Comparison of ENCODE assay signal across 1 cellular context in genomic region chr10:86757110-86757790, GRCh38.
TF ChIP-seq lines count a peak whose summit lies in the region.

No MANE protein-coding gene starts in this region.

TF ChIP-seq in HepG2, 621 proteins besides CTCF, POLR2A, EP300 and RAD21 (continued from another document):
- TF ChIP-seq ZNF121 (CRISPR knock-in tag; IDR thresholded peaks at IDR 0.05) (peak; percentile 55; the same call in 1 of the 2 replicates), ZNF614 (CRISPR knock-in tag; IDR thresholded peaks at IDR 0.05; ENCODE audit: borderline replicate concordance) (peak; percentile 12; the same call in 1 of the 2 replicates), MTA3 (CRISPR knock-in tag; IDR thresholded peaks at IDR 0.05) (no peak), SOX5 (CRISPR knock-in tag; IDR thresholded peaks at IDR 0.05; ENCODE audit: borderline replicate concordance) (0 out of 2 replicates have a peak, but pooled peaks have one; percentile 22), MBD4 (IDR thresholded peaks at IDR 0.05; ENCODE audit: borderline replicate concordance, low read length) (no peak), NCOA2 (CRISPR knock-in tag; IDR thresholded peaks at IDR 0.05) (no peak), ATF4 (CRISPR knock-in tag; IDR thresholded peaks at IDR 0.05) (peak in 1 of 2 experiments; percentile 27; a peak in 1 of 4 replicates), SOX6 (IDR thresholded peaks at IDR 0.05) (no peak), SOX6 (CRISPR knock-in tag; IDR thresholded peaks at IDR 0.05) (peak; percentile 15; the same call in 1 of the 2 replicates), ZNF232 (CRISPR knock-in tag; IDR thresholded peaks at IDR 0.05; ENCODE audit: borderline replicate concordance) (0 out of 2 replicates have a peak, but pooled peaks have one; percentile 35), ZNF501 (CRISPR knock-in tag; IDR thresholded peaks at IDR 0.05) (no peak), ZNF746 (CRISPR knock-in tag; IDR thresholded peaks at IDR 0.05) (0 out of 2 replicates have a peak, but pooled peaks have one; percentile 30), NRL (CRISPR knock-in tag; IDR thresholded peaks at IDR 0.05; ENCODE audit: borderline replicate concordance) (peak; percentile 32; the same call in 1 of the 2 replicates), SIN3A (IDR thresholded peaks at IDR 0.05; ENCODE audit: borderline replicate concordance, low read depth, low read length) (peak; percentile 39; the same call in 1 of the 2 replicates), ZSCAN5A (CRISPR knock-in tag; IDR thresholded peaks at IDR 0.05; ENCODE audit: borderline replicate concordance) (no peak), ZMYM3 (CRISPR knock-in tag; IDR thresholded peaks at IDR 0.05) (no peak), ZNF510 (CRISPR knock-in tag; IDR thresholded peaks at IDR 0.05; ENCODE audit: low read depth) (0 out of 2 replicates have a peak, but pooled peaks have one; percentile 32), ZNF773 (CRISPR knock-in tag; IDR thresholded peaks at IDR 0.05; ENCODE audit: borderline replicate concordance) (no peak), PRMT3 (CRISPR knock-in tag; IDR thresholded peaks at IDR 0.05; ENCODE audit: borderline replicate concordance, low read depth) (no peak), RBFOX2 (IDR thresholded peaks at IDR 0.05; ENCODE audit: low read depth, low read length) (peak; percentile 0; the same call in 1 of the 2 replicates), ASH2L (IDR thresholded peaks at IDR 0.05; ENCODE audit: insufficient read length, low read depth, low read length) (peak; percentile 75), ZFY (CRISPR knock-in tag; IDR thresholded peaks at IDR 0.05) (0 out of 2 replicates have a peak, but pooled peaks have one; percentile 7), MTA1 (CRISPR knock-in tag; IDR thresholded peaks at IDR 0.05; ENCODE audit: borderline replicate concordance) (0 out of 2 replicates have a peak, but pooled peaks have one; percentile 31), ARID2 (CRISPR knock-in tag; IDR thresholded peaks at IDR 0.05; ENCODE audit: borderline replicate concordance) (no peak), NKX3-1 (CRISPR knock-in tag; IDR thresholded peaks at IDR 0.05) (no peak), CREB1 (IDR thresholded peaks at IDR 0.05) (peak; percentile 53; the same call in 1 of the 2 replicates), CREB1 (CRISPR knock-in tag; IDR thresholded peaks at IDR 0.05) (no peak), MED1 (CRISPR knock-in tag; IDR thresholded peaks at IDR 0.05) (0 out of 2 replicates have a peak, but pooled peaks have one; percentile 8), ZNF652 (CRISPR knock-in tag; IDR thresholded peaks at IDR 0.05; ENCODE audit: borderline replicate concordance, low read depth) (0 out of 2 replicates have a peak, but pooled peaks have one; percentile 9), CC2D1A (CRISPR knock-in tag; IDR thresholded peaks at IDR 0.05) (no peak), TCF7 (IDR thresholded peaks at IDR 0.05; ENCODE audit: low read depth) (no peak), GABPB1 (CRISPR knock-in tag; IDR thresholded peaks at IDR 0.05) (0 out of 2 replicates have a peak, but pooled peaks have one; percentile 11), ZBTB10 (CRISPR knock-in tag; IDR thresholded peaks at IDR 0.05; ENCODE audit: borderline replicate concordance) (no peak), CEBPG (CRISPR knock-in tag; IDR thresholded peaks at IDR 0.05) (0 out of 2 replicates have a peak, but pooled peaks have one; percentile 12)
- TF ChIP-seq, protein P1, sequence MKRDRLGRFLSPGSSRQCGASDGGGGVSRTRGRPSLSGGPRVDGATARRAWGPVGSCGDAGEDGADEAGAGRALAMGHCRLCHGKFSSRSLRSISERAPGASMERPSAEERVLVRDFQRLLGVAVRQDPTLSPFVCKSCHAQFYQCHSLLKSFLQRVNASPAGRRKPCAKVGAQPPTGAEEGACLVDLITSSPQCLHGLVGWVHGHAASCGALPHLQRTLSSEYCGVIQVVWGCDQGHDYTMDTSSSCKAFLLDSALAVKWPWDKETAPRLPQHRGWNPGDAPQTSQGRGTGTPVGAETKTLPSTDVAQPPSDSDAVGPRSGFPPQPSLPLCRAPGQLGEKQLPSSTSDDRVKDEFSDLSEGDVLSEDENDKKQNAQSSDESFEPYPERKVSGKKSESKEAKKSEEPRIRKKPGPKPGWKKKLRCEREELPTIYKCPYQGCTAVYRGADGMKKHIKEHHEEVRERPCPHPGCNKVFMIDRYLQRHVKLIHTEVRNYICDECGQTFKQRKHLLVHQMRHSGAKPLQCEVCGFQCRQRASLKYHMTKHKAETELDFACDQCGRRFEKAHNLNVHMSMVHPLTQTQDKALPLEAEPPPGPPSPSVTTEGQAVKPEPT (CRISPR knock-in tag; IDR thresholded peaks at IDR 0.05; ENCODE audit: low read depth): 0 out of 2 replicates have a peak, but pooled peaks have one; percentile 52
- TF ChIP-seq, protein P2, sequence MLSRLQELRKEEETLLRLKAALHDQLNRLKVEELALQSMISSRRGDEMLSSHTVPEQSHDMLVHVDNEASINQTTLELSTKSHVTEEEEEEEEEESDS (CRISPR knock-in tag; IDR thresholded peaks at IDR 0.05; ENCODE audit: borderline replicate concordance): no peak
- TF ChIP-seq, protein P3, sequence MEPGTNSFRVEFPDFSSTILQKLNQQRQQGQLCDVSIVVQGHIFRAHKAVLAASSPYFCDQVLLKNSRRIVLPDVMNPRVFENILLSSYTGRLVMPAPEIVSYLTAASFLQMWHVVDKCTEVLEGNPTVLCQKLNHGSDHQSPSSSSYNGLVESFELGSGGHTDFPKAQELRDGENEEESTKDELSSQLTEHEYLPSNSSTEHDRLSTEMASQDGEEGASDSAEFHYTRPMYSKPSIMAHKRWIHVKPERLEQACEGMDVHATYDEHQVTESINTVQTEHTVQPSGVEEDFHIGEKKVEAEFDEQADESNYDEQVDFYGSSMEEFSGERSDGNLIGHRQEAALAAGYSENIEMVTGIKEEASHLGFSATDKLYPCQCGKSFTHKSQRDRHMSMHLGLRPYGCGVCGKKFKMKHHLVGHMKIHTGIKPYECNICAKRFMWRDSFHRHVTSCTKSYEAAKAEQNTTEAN (CRISPR knock-in tag; conservative IDR thresholded peaks at IDR 0.05): 0 out of 2 replicates have a peak, but pooled peaks have one; percentile 21
- TF ChIP-seq, protein P4, sequence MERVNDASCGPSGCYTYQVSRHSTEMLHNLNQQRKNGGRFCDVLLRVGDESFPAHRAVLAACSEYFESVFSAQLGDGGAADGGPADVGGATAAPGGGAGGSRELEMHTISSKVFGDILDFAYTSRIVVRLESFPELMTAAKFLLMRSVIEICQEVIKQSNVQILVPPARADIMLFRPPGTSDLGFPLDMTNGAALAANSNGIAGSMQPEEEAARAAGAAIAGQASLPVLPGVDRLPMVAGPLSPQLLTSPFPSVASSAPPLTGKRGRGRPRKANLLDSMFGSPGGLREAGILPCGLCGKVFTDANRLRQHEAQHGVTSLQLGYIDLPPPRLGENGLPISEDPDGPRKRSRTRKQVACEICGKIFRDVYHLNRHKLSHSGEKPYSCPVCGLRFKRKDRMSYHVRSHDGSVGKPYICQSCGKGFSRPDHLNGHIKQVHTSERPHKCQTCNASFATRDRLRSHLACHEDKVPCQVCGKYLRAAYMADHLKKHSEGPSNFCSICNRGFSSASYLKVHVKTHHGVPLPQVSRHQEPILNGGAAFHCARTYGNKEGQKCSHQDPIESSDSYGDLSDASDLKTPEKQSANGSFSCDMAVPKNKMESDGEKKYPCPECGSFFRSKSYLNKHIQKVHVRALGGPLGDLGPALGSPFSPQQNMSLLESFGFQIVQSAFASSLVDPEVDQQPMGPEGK (CRISPR knock-in tag; IDR thresholded peaks at IDR 0.05): peak; percentile 52
